ENCODE assay signal across 15 cellular contexts in genomic region chr3:125123906-125124305, GRCh38.
A peak's percentile ranks its signal among the peaks of the same experiment; 100 is the strongest.
DNase-seq lines count a peak whose midpoint lies in the region; ATAC-seq, FAIRE-seq and TF ChIP-seq lines count a peak whose summit lies in the region.
"Had no signal": no experiment of that assay in that cellular context is flagged by ENCODE, and none has a peak within 500 bp of the region (broad histone marks: within the 10 kb centered on the region; RNA-seq: fewer than 3 reads in every experiment).

No MANE protein-coding gene starts in this region.

- no peak overlapping the region for H3K4me3 Mint-ChIP-seq in naive thymus-derived CD8-positive, alpha-beta T cell
- no peak overlapping the region for H3K4me3 Mint-ChIP-seq in WTC11
- H3K4me3 Mint-ChIP-seq: T-helper 2 cell treated with Interferon-gamma antibody and Interleukin-4, amounts not matched to agents 5 μg/mL and 100 μg/mL, for 36 hours had no signal

- H3K36me3 Mint-ChIP-seq in naive thymus-derived CD8-positive, alpha-beta T cell, result peaks cover 0 to 1% (median 0%) of the 10 kb centered on the region in 3 donors
- 0 out of 2 replicates have a peak, but pooled peaks cover 4% of the 10 kb centered on the region for H3K36me3 Mint-ChIP-seq in WTC11

- peaks cover 23 to 50% (median 43%) of the 10 kb centered on the region in 4 donors for H3K4me1 Mint-ChIP-seq in naive thymus-derived CD8-positive, alpha-beta T cell
- peaks cover 43% of the 10 kb centered on the region for H3K4me1 Mint-ChIP-seq in WTC11

- peaks cover 10% of the 10 kb centered on the region for H3K4me1 ChIP-seq in parathyroid adenoma

- peak; percentile 37 for FAIRE-seq in endometrium (lab: Jason Lieb, UNC)

- H3K9me3 ChIP-seq in parathyroid adenoma (ENCODE audit: control insufficient read depth, low read length), result no peaks in the 10 kb centered on the region
- H3K9me3 ChIP-seq: Caco-2, tibial artery had no signal

- no peak overlapping the region for H2AFZ ChIP-seq in parathyroid adenoma

- H3K27ac ChIP-seq in parathyroid adenoma, result peak overlapping the region; percentile 13
- H3K27ac ChIP-seq: tibial artery had no signal

- no peaks in the 10 kb centered on the region for H3K36me3 ChIP-seq in parathyroid adenoma (ENCODE audit: control insufficient read depth, insufficient read depth, low read length)
- H3K36me3 ChIP-seq: tibial artery had no signal

- peak overlapping the region in 1 of 10 donors; percentile 50 for H3K27ac Mint-ChIP-seq in naive thymus-derived CD8-positive, alpha-beta T cell
- no peak overlapping the region for H3K27ac Mint-ChIP-seq in WTC11
- H3K27ac Mint-ChIP-seq: T-helper 2 cell treated with Interferon-gamma antibody and Interleukin-4, amounts not matched to agents 5 μg/mL and 100 μg/mL, for 36 hours had no signal

- H3K9ac ChIP-seq in parathyroid adenoma, result no peak overlapping the region

- TF ChIP-seq CTCF in parathyroid adenoma (IDR thresholded peaks at IDR 0.05), result no peak
- TF ChIP-seq CTCF in WTC11 (IDR thresholded peaks at IDR 0.05), result no peak

- no peaks in the 10 kb centered on the region for H3K27me3 Mint-ChIP-seq in naive thymus-derived CD8-positive, alpha-beta T cell
- peaks cover 11% of the 10 kb centered on the region for H3K27me3 Mint-ChIP-seq in WTC11 (ENCODE audit: low read depth)

- CTCF ChIA-PET in WTC11 (lab: Charles Lee), result interaction anchor here (0.6 kb wide), 2 partner anchors 67 to 1272 kb away, joined by 3 read pairs; no protein-coding TSS in a partner anchor

- peak; percentile 65 for DNase-seq in ELR (ENCODE audit: low read depth)
- peak; percentile 3 for DNase-seq in NCI-H69 (lab: John Stamatoyannopoulos, UW)
- no peak for DNase-seq in NCI-H146 (lab: John Stamatoyannopoulos, UW)
- DNase-seq in naive thymus-derived CD8-positive, alpha-beta T cell, result no peak
- DNase-seq in WTC11 (ENCODE audit: low spot score), result no peak
- DNase-seq: activated CD4-positive, alpha-beta T cell treated with anti-CD3 and anti-CD28 coated beads, Interleukin-2, amount 50 U/mL, for 4 hours; activated effector memory CD4-positive, alpha-beta T cell treated with Interleukin-2 at 50 U/mL for 16 hours; Caco-2; Kasumi-1; tibial artery had no signal

- H3K9me3 Mint-ChIP-seq in naive thymus-derived CD8-positive, alpha-beta T cell, result no peaks in the 10 kb centered on the region
- no peaks in the 10 kb centered on the region for H3K9me3 Mint-ChIP-seq in WTC11
- H3K9me3 Mint-ChIP-seq: T-helper 2 cell treated with Interferon-gamma antibody and Interleukin-4, amounts not matched to agents 5 μg/mL and 100 μg/mL, for 36 hours had no signal

- no peak overlapping the region for H3K4me2 ChIP-seq in parathyroid adenoma (ENCODE audit: low read length)

- H3K27me3 ChIP-seq in parathyroid adenoma (ENCODE audit: control insufficient read depth, insufficient read depth, low read length), result no peaks in the 10 kb centered on the region
- H3K27me3 ChIP-seq: tibial artery had no signal

- no peak overlapping the region for H3K4me3 ChIP-seq in parathyroid adenoma (ENCODE audit: low read depth, low read length)
- H3K4me3 ChIP-seq: skin epidermis, tibial artery had no signal

- H3K79me2 ChIP-seq in parathyroid adenoma, result no peaks in the 10 kb centered on the region

- ATAC-seq in HG03378 (IDR thresholded peaks at IDR 0.05; ENCODE audit: unreplicated experiment) (no peak), WTC11 (no peak)
- ATAC-seq in naive thymus-derived CD8-positive, alpha-beta T cell, result no peak

- POLR2A ChIA-PET in naive thymus-derived CD8-positive, alpha-beta T cell (lab: Charles Lee), result no interaction called here
- POLR2A ChIA-PET in WTC11 (lab: Charles Lee), result no interaction called here

TF ChIP-seq in WTC11, 78 proteins besides CTCF, POLR2A, EP300 and RAD21:
- TF ChIP-seq, protein P1, sequence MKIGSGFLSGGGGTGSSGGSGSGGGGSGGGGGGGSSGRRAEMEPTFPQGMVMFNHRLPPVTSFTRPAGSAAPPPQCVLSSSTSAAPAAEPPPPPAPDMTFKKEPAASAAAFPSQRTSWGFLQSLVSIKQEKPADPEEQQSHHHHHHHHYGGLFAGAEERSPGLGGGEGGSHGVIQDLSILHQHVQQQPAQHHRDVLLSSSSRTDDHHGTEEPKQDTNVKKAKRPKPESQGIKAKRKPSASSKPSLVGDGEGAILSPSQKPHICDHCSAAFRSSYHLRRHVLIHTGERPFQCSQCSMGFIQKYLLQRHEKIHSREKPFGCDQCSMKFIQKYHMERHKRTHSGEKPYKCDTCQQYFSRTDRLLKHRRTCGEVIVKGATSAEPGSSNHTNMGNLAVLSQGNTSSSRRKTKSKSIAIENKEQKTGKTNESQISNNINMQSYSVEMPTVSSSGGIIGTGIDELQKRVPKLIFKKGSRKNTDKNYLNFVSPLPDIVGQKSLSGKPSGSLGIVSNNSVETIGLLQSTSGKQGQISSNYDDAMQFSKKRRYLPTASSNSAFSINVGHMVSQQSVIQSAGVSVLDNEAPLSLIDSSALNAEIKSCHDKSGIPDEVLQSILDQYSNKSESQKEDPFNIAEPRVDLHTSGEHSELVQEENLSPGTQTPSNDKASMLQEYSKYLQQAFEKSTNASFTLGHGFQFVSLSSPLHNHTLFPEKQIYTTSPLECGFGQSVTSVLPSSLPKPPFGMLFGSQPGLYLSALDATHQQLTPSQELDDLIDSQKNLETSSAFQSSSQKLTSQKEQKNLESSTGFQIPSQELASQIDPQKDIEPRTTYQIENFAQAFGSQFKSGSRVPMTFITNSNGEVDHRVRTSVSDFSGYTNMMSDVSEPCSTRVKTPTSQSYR (CRISPR knock-in tag; IDR thresholded peaks at IDR 0.05), result no peak
- TF ChIP-seq MAX (CRISPR knock-in tag; IDR thresholded peaks at IDR 0.05), result no peak
- no peak for TF ChIP-seq NR2C2 (CRISPR knock-in tag; IDR thresholded peaks at IDR 0.05)
- no peak for TF ChIP-seq GRHL2 (CRISPR knock-in tag; IDR thresholded peaks at IDR 0.05; ENCODE audit: insufficient replicate concordance, severe bottlenecking)
- no peak for TF ChIP-seq TCF7 (CRISPR knock-in tag; IDR thresholded peaks at IDR 0.05; ENCODE audit: low read depth)
- no peak for TF ChIP-seq ZNF263 (CRISPR knock-in tag; IDR thresholded peaks at IDR 0.05; ENCODE audit: low read depth)
- TF ChIP-seq SOX15 (CRISPR knock-in tag; IDR thresholded peaks at IDR 0.05), result no peak
- TF ChIP-seq CREB1 (CRISPR knock-in tag; IDR thresholded peaks at IDR 0.05), result no peak

Comparison
In these comparisons a context has a peak if more than half of its experiments do, and no peak if none do; other contexts are left out.
1. DNase-seq: peak in ELR (single experiment) and NCI-H69 (single experiment); none in NCI-H146 (single experiment), naive thymus-derived CD8-positive, alpha-beta T cell (0 of 10) and WTC11 (single experiment).